In the genomic region with DNA sequence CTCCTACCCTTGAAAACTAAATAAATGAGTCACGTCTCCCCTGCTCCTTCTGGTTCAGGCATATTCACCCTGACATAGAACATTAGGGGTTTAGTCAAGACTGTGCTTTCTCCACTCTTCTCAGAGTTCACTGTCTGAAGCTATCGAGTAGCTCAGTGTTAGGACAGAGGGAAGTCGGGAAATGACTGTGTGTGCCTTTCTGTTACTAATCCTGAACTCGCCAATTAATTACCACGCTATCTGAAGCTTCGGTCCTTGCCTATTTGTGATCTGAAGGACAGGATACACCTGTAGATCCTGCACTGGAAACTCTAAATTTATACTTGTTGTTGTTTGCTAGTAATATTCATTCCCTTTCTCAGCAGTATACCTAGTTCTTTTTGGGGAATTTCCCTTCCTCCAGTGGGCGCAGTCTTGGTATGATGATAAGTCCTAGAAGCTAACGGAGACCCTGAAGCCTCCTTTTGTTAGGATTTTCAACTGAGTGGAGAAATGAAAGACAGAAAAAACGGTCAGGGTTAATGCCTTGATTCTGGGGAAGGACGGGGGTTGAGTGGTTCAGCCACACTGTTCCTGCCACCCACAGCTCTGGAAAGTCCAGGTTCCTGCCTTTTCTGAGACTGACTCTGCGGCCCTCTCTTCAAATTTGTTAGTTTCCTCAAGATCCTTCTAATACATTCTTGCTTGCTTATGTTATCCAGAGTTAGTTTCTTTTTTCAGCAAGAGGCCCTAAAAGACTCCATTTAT, we compare ENCODE assay signal across 1 cellular context.
TF ChIP-seq lines count a peak whose summit lies in the region.

No MANE protein-coding gene starts in this region.

TF ChIP-seq in GM23338, 12 proteins besides CTCF, POLR2A, EP300 and RAD21 (continued from another document):
- TF ChIP-seq, protein P1, sequence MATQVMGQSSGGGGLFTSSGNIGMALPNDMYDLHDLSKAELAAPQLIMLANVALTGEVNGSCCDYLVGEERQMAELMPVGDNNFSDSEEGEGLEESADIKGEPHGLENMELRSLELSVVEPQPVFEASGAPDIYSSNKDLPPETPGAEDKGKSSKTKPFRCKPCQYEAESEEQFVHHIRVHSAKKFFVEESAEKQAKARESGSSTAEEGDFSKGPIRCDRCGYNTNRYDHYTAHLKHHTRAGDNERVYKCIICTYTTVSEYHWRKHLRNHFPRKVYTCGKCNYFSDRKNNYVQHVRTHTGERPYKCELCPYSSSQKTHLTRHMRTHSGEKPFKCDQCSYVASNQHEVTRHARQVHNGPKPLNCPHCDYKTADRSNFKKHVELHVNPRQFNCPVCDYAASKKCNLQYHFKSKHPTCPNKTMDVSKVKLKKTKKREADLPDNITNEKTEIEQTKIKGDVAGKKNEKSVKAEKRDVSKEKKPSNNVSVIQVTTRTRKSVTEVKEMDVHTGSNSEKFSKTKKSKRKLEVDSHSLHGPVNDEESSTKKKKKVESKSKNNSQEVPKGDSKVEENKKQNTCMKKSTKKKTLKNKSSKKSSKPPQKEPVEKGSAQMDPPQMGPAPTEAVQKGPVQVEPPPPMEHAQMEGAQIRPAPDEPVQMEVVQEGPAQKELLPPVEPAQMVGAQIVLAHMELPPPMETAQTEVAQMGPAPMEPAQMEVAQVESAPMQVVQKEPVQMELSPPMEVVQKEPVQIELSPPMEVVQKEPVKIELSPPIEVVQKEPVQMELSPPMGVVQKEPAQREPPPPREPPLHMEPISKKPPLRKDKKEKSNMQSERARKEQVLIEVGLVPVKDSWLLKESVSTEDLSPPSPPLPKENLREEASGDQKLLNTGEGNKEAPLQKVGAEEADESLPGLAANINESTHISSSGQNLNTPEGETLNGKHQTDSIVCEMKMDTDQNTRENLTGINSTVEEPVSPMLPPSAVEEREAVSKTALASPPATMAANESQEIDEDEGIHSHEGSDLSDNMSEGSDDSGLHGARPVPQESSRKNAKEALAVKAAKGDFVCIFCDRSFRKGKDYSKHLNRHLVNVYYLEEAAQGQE (IDR thresholded peaks at IDR 0.05; ENCODE audit: unreplicated experiment) = no peak
- TF ChIP-seq, protein P2, sequence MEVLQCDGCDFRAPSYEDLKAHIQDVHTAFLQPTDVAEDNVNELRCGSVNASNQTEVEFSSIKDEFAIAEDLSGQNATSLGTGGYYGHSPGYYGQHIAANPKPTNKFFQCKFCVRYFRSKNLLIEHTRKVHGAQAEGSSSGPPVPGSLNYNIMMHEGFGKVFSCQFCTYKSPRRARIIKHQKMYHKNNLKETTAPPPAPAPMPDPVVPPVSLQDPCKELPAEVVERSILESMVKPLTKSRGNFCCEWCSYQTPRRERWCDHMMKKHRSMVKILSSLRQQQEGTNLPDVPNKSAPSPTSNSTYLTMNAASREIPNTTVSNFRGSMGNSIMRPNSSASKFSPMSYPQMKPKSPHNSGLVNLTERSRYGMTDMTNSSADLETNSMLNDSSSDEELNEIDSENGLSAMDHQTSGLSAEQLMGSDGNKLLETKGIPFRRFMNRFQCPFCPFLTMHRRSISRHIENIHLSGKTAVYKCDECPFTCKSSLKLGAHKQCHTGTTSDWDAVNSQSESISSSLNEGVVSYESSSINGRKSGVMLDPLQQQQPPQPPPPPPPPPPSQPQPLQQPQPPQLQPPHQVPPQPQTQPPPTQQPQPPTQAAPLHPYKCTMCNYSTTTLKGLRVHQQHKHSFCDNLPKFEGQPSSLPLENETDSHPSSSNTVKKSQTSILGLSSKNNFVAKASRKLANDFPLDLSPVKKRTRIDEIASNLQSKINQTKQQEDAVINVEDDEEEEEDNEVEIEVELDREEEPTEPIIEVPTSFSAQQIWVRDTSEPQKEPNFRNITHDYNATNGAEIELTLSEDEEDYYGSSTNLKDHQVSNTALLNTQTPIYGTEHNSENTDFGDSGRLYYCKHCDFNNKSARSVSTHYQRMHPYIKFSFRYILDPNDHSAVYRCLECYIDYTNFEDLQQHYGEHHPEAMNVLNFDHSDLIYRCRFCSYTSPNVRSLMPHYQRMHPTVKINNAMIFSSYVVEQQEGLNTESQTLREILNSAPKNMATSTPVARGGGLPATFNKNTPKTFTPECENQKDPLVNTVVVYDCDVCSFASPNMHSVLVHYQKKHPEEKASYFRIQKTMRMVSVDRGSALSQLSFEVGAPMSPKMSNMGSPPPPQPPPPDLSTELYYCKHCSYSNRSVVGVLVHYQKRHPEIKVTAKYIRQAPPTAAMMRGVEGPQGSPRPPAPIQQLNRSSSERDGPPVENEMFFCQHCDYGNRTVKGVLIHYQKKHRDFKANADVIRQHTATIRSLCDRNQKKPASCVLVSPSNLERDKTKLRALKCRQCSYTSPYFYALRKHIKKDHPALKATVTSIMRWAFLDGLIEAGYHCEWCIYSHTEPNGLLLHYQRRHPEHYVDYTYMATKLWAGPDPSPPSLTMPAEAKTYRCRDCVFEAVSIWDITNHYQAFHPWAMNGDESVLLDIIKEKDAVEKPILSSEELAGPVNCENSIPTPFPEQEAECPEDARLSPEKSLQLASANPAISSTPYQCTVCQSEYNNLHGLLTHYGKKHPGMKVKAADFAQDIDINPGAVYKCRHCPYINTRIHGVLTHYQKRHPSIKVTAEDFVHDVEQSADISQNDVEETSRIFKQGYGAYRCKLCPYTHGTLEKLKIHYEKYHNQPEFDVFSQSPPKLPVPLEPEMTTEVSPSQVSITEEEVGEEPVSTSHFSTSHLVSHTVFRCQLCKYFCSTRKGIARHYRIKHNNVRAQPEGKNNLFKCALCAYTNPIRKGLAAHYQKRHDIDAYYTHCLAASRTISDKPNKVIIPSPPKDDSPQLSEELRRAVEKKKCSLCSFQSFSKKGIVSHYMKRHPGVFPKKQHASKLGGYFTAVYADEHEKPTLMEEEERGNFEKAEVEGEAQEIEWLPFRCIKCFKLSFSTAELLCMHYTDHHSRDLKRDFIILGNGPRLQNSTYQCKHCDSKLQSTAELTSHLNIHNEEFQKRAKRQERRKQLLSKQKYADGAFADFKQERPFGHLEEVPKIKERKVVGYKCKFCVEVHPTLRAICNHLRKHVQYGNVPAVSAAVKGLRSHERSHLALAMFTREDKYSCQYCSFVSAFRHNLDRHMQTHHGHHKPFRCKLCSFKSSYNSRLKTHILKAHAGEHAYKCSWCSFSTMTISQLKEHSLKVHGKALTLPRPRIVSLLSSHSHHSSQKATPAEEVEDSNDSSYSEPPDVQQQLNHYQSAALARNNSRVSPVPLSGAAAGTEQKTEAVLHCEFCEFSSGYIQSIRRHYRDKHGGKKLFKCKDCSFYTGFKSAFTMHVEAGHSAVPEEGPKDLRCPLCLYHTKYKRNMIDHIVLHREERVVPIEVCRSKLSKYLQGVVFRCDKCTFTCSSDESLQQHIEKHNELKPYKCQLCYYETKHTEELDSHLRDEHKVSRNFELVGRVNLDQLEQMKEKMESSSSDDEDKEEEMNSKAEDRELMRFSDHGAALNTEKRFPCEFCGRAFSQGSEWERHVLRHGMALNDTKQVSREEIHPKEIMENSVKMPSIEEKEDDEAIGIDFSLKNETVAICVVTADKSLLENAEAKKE (CRISPR knock-in tag; IDR thresholded peaks at IDR 0.05) = no peak
- TF ChIP-seq ZNF114 (CRISPR knock-in tag; IDR thresholded peaks at IDR 0.05) = no peak
TF ChIP-seq in GM23338: peak in this region for 0.
